In genomic region chr19:34411216-34411615, GRCh38 we compare ENCODE assay signal across 34 cellular contexts.
"Had no signal": no experiment of that assay in that cellular context is flagged by ENCODE, and none has a peak within 500 bp of the region (broad histone marks: within the 10 kb centered on the region; RNA-seq: fewer than 3 reads in every experiment).

No MANE protein-coding gene starts in this region.

- DNase-seq: activated CD4-positive, alpha-beta memory T cell treated with anti-CD3 and anti-CD28 coated beads for 36 hours; activated CD4-positive, alpha-beta T cell treated with anti-CD3 and anti-CD28 coated beads for 36 hours; activated CD4-positive, alpha-beta T cell treated with anti-CD3 and anti-CD28 coated beads, Interleukin-2, amount 10 ng/mL, durations not matched to agents 24 days and 14 days; activated CD4-positive, CD25-positive, alpha-beta regulatory T cell; activated CD4-positive, CD25-positive, alpha-beta regulatory T cell treated with anti-CD3 and anti-CD28 coated beads, Interleukin-2, amount 50 U/mL, for 72 hours; activated CD8-positive, alpha-beta memory T cell treated with anti-CD3 and anti-CD28 coated beads, Interleukin-2, amount 10 ng/mL, durations not matched to agents 7 days and 5 days; activated CD8-positive, alpha-beta memory T cell treated with anti-CD3 and anti-CD28 coated beads, Interleukin-2, amount 50 U/mL, for 4 hours; activated CD8-positive, alpha-beta T cell treated with anti-CD3 and anti-CD28 coated beads, Interleukin-2, amount 10 ng/mL, durations not matched to agents 7 days and 5 days; activated gamma-delta T cell treated with Interleukin-2 at 50 U/mL for 16 hours; activated naive CD4-positive, alpha-beta T cell treated with Interleukin-2 at 50 U/mL for 16 hours; activated naive CD8-positive, alpha-beta T cell treated with anti-CD3 and anti-CD28 coated beads for 36 hours; activated naive CD8-positive, alpha-beta T cell treated with anti-CD3 and anti-CD28 coated beads, Interleukin-2, amount 50 U/mL, for 24 hours; activated T-cell treated with anti-CD3 and anti-CD28 coated beads, Interleukin-2, amount 50 U/mL, for 1 hour; activated T-cell treated with anti-CD3 and anti-CD28 coated beads, Interleukin-2, amount 50 U/mL, for 48 hours; cortex of kidney; dermis blood vessel endothelial cell; effector CD4-positive, alpha-beta T cell; effector memory CD8-positive, alpha-beta T cell; esophagus squamous epithelium; foreskin melanocyte; SW 1271; T-helper 1 cell; T-helper 2 cell had no signal

- H3K4me1 Mint-ChIP-seq: activated CD4-positive, alpha-beta T cell treated with anti-CD3 and anti-CD28 coated beads, Interleukin-2, amount 10 ng/mL, durations not matched to agents 24 days and 14 days had no signal

- H3K9me3 Mint-ChIP-seq: activated CD4-positive, alpha-beta memory T cell treated with anti-CD3 and anti-CD28 coated beads for 36 hours; activated CD4-positive, alpha-beta T cell treated with anti-CD3 and anti-CD28 coated beads, Interleukin-2, amount 10 ng/mL, durations not matched to agents 24 days and 14 days; activated naive CD4-positive, alpha-beta T cell treated with anti-CD3 and anti-CD28 coated beads, Interleukin-2, amount 50 U/mL, for 24 hours; activated naive CD8-positive, alpha-beta T cell treated with anti-CD3 and anti-CD28 coated beads for 36 hours; activated naive CD8-positive, alpha-beta T cell treated with anti-CD3 and anti-CD28 coated beads, Interleukin-2, amount 50 U/mL, for 24 hours; activated T-helper 1 cell treated with anti-CD3 and anti-CD28 coated beads, Interleukin-12 subunit alpha, Interleukin-12 subunit beta, Interleukin-2, Interleukin-4 antibody, amounts not matched to agents 30 ng/mL and 10 ng/mL and 1 ng/mL, durations not matched to agents 14 hours and 24 hours and 36 hours; activated T-helper 2 cell treated with anti-CD3 and anti-CD28 coated beads, Interferon-gamma antibody, Interleukin-2, Interleukin-4, amounts not matched to agents 10 μg/mL and 5 μg/mL and 100 μg/mL, durations not matched to agents 14 hours and 24 hours and 36 hours; brain; central memory CD8-positive, alpha-beta T cell; effector memory CD8-positive, alpha-beta T cell had no signal

- H3K27me3 ChIP-seq: adrenal gland, ascending aorta, breast epithelium, cardiac muscle cell, esophagus squamous epithelium, gastroesophageal sphincter had no signal

- H3K27me3 Mint-ChIP-seq: activated CD4-positive, alpha-beta memory T cell treated with anti-CD3 and anti-CD28 coated beads for 36 hours; activated CD4-positive, alpha-beta T cell treated with anti-CD3 and anti-CD28 coated beads for 36 hours; activated CD4-positive, alpha-beta T cell treated with anti-CD3 and anti-CD28 coated beads, Interleukin-2, amount 10 ng/mL, durations not matched to agents 24 days and 14 days; activated CD8-positive, alpha-beta memory T cell treated with anti-CD3 and anti-CD28 coated beads, Interleukin-2, amount 10 ng/mL, durations not matched to agents 7 days and 5 days; activated naive CD4-positive, alpha-beta T cell treated with anti-CD3 and anti-CD28 coated beads, Interleukin-2, amount 50 U/mL, for 24 hours; activated naive CD8-positive, alpha-beta T cell treated with anti-CD3 and anti-CD28 coated beads for 36 hours; activated naive CD8-positive, alpha-beta T cell treated with anti-CD3 and anti-CD28 coated beads, Interleukin-2, amount 50 U/mL, for 24 hours; brain; central memory CD8-positive, alpha-beta T cell; effector memory CD8-positive, alpha-beta T cell had no signal

- H3K4me3 ChIP-seq: adrenal gland, ascending aorta, breast epithelium, cardiac muscle cell, esophagus squamous epithelium, gastroesophageal sphincter had no signal

- H3K4me3 Mint-ChIP-seq: activated CD4-positive, alpha-beta memory T cell treated with anti-CD3 and anti-CD28 coated beads for 36 hours; activated CD4-positive, alpha-beta T cell treated with anti-CD3 and anti-CD28 coated beads for 36 hours; activated CD4-positive, alpha-beta T cell treated with anti-CD3 and anti-CD28 coated beads, Interleukin-2, amount 10 ng/mL, durations not matched to agents 24 days and 14 days; activated CD8-positive, alpha-beta memory T cell treated with anti-CD3 and anti-CD28 coated beads, Interleukin-2, amount 10 ng/mL, durations not matched to agents 7 days and 5 days; activated CD8-positive, alpha-beta T cell treated with anti-CD3 and anti-CD28 coated beads, Interleukin-2, amount 10 ng/mL, durations not matched to agents 7 days and 5 days; activated naive CD4-positive, alpha-beta T cell treated with anti-CD3 and anti-CD28 coated beads, Interleukin-2, amount 50 U/mL, for 24 hours; activated naive CD8-positive, alpha-beta T cell treated with anti-CD3 and anti-CD28 coated beads for 36 hours; activated naive CD8-positive, alpha-beta T cell treated with anti-CD3 and anti-CD28 coated beads, Interleukin-2, amount 50 U/mL, for 24 hours; activated T-helper 1 cell treated with anti-CD3 and anti-CD28 coated beads, Interleukin-12 subunit alpha, Interleukin-12 subunit beta, Interleukin-2, Interleukin-4 antibody, amounts not matched to agents 30 ng/mL and 10 ng/mL and 1 ng/mL, durations not matched to agents 14 hours and 24 hours and 36 hours; brain; central memory CD8-positive, alpha-beta T cell; effector memory CD8-positive, alpha-beta T cell had no signal

- ATAC-seq: activated CD4-positive, alpha-beta T cell treated with anti-CD3 and anti-CD28 coated beads for 36 hours; activated CD8-positive, alpha-beta memory T cell treated with anti-CD3 and anti-CD28 coated beads, Interleukin-2, amount 10 ng/mL, durations not matched to agents 7 days and 5 days; activated CD8-positive, alpha-beta T cell treated with anti-CD3 and anti-CD28 coated beads, Interleukin-2, amount 10 ng/mL, durations not matched to agents 7 days and 5 days; activated naive CD8-positive, alpha-beta T cell treated with anti-CD3 and anti-CD28 coated beads, Interleukin-2, amount 50 U/mL, for 24 hours; effector memory CD8-positive, alpha-beta T cell; gastroesophageal sphincter had no signal

- H3K9me3 ChIP-seq: adrenal gland, ascending aorta, breast epithelium, esophagus squamous epithelium, gastroesophageal sphincter had no signal

- H3K27ac ChIP-seq: adrenal gland, ascending aorta, breast epithelium, cardiac muscle cell, epithelial cell of prostate, esophagus squamous epithelium, gastroesophageal sphincter had no signal

- H3K4me1 ChIP-seq: adrenal gland, ascending aorta, breast epithelium, gastroesophageal sphincter had no signal

- H3K36me3 ChIP-seq: breast epithelium had no signal

- H3K27ac Mint-ChIP-seq: activated CD4-positive, alpha-beta memory T cell treated with anti-CD3 and anti-CD28 coated beads for 36 hours; activated CD4-positive, alpha-beta T cell treated with anti-CD3 and anti-CD28 coated beads for 36 hours; activated CD4-positive, alpha-beta T cell treated with anti-CD3 and anti-CD28 coated beads, Interleukin-2, amount 10 ng/mL, durations not matched to agents 24 days and 14 days; activated CD8-positive, alpha-beta memory T cell treated with anti-CD3 and anti-CD28 coated beads, Interleukin-2, amount 10 ng/mL, durations not matched to agents 7 days and 5 days; activated CD8-positive, alpha-beta T cell treated with anti-CD3 and anti-CD28 coated beads, Interleukin-2, amount 10 ng/mL, durations not matched to agents 7 days and 5 days; activated naive CD4-positive, alpha-beta T cell treated with anti-CD3 and anti-CD28 coated beads, Interleukin-2, amount 50 U/mL, for 24 hours; activated naive CD8-positive, alpha-beta T cell treated with anti-CD3 and anti-CD28 coated beads for 36 hours; activated naive CD8-positive, alpha-beta T cell treated with anti-CD3 and anti-CD28 coated beads, Interleukin-2, amount 50 U/mL, for 24 hours; activated T-helper 1 cell treated with anti-CD3 and anti-CD28 coated beads, Interleukin-12 subunit alpha, Interleukin-12 subunit beta, Interleukin-2, Interleukin-4 antibody, amounts not matched to agents 30 ng/mL and 10 ng/mL and 1 ng/mL, durations not matched to agents 14 hours and 24 hours and 36 hours; activated T-helper 2 cell treated with anti-CD3 and anti-CD28 coated beads, Interferon-gamma antibody, Interleukin-2, Interleukin-4, amounts not matched to agents 10 μg/mL and 5 μg/mL and 100 μg/mL, durations not matched to agents 14 hours and 24 hours and 36 hours; brain; effector memory CD8-positive, alpha-beta T cell had no signal
